12 cellular contexts compared by ENCODE assay signal in genomic region chr4:153535735-153536494, GRCh38.
DNase-seq lines count a peak whose midpoint lies in the region; TF ChIP-seq lines count a peak whose summit lies in the region.
"Had no signal": no experiment of that assay in that cellular context is flagged by ENCODE, and none has a peak within 500 bp of the region (broad histone marks: within the 10 kb centered on the region; RNA-seq: fewer than 3 reads in every experiment).

No MANE protein-coding gene starts in this region.

- no peak for TF ChIP-seq POLR2A in suprapubic skin (IDR thresholded peaks at IDR 0.05)

- H3K9me2 ChIP-seq in DOHH2 (replicated peaks; ENCODE audit: control insufficient read depth, low read length) = no peaks in the 10 kb centered on the region

- H3K4me1 ChIP-seq in DOHH2 (ENCODE audit: control insufficient read depth, low read length) (peaks cover 68% of the 10 kb centered on the region), mesenchymal stem cell (ENCODE audit: control insufficient read depth, insufficient read depth, low read depth, low read length) (no peaks in the 10 kb centered on the region), suprapubic skin (peaks cover 23% of the 10 kb centered on the region)

- no peak overlapping the region for H3K4ac ChIP-seq in mesenchymal stem cell (ENCODE audit: low read depth in 1 of 2, low read length in 2 of 2)

- no peak overlapping the region for H2AK5ac ChIP-seq in mesenchymal stem cell (ENCODE audit: low read length, severe bottlenecking)

- TF ChIP-seq EP300 in suprapubic skin (IDR thresholded peaks at IDR 0.05) = no peak

- H2BK15ac ChIP-seq in mesenchymal stem cell (ENCODE audit: low read depth, poor library complexity, severe bottlenecking) = peak overlapping the region; percentile 36

- no peak overlapping the region for H2BK120ac ChIP-seq in mesenchymal stem cell (ENCODE audit: low read depth, low read length)

- H2AFZ ChIP-seq in mesenchymal stem cell (ENCODE audit: low read depth, low read length) = no peak overlapping the region

- H3K79me2 ChIP-seq in DOHH2 (ENCODE audit: control insufficient read depth, low read length) = peaks cover 100% of the 10 kb centered on the region

- H3K27me3 ChIP-seq in DOHH2 (ENCODE audit: control insufficient read depth, low read length) (no peaks in the 10 kb centered on the region), mesenchymal stem cell (ENCODE audit: control insufficient read depth in 1 of 2, insufficient read depth in 1 of 2, low read length in 2 of 2) (no peaks in the 10 kb centered on the region), suprapubic skin (no peaks in the 10 kb centered on the region)
- H3K27me3 ChIP-seq: gastroesophageal sphincter had no signal

- peaks cover 21% of the 10 kb centered on the region for H3K79me1 ChIP-seq in mesenchymal stem cell (replicated peaks; ENCODE audit: low read length, poor library complexity, severe bottlenecking)

- H3K18ac ChIP-seq in mesenchymal stem cell (ENCODE audit: low read depth in 1 of 2, low read length in 2 of 2) = no peak overlapping the region

- no peak overlapping the region for H3K4me3 ChIP-seq in DOHH2 (ENCODE audit: low read length)
- no peak overlapping the region for H3K4me3 ChIP-seq in astrocyte of the spinal cord (ENCODE audit: low read depth, low read length)
- H3K4me3 ChIP-seq in mesenchymal stem cell (ENCODE audit: insufficient read depth in 1 of 2, low read depth in 1 of 2, low read length in 2 of 2) = no peak overlapping the region
- H3K4me3 ChIP-seq in suprapubic skin = no peak overlapping the region
- H3K4me3 ChIP-seq: gastroesophageal sphincter, SK-N-MC had no signal

- WGBS in mesenchymal stem cell = 19% methylated on average over 3 of the region's 7 CpGs
- 24% methylated on average over 7 of the region's 7 CpGs for WGBS in suprapubic skin

- TF ChIP-seq CTCF in DOHH2 (IDR thresholded peaks at IDR 0.05; ENCODE audit: low read depth, low read length, poor library complexity, severe bottlenecking) (peak; percentile 24), astrocyte of the spinal cord (IDR thresholded peaks at IDR 0.05; ENCODE audit: low read depth, low read length) (peak; percentile 2), suprapubic skin (IDR thresholded peaks at IDR 0.05) (no peak)

- in situ Hi-C loops in astrocyte of the spinal cord (cut with HindIII; ENCODE audit: low sequenced_read_pairs) = no loop called here

- H4K91ac ChIP-seq in mesenchymal stem cell (ENCODE audit: low read length) = no peak overlapping the region

- H2BK5ac ChIP-seq in mesenchymal stem cell (ENCODE audit: low read depth, low read length, poor library complexity, severe bottlenecking) = no peak overlapping the region

- peaks cover 59% of the 10 kb centered on the region for H3F3A ChIP-seq in DOHH2 (ENCODE audit: control insufficient read depth, insufficient read depth)

- peaks cover 77% of the 10 kb centered on the region for H4K20me1 ChIP-seq in DOHH2 (ENCODE audit: control insufficient read depth, insufficient read depth, low read depth, low read length)

- H3K23ac ChIP-seq in mesenchymal stem cell (ENCODE audit: low read length in 2 of 2) = no peak overlapping the region

- peak overlapping the region; percentile 61 for H3K9ac ChIP-seq in mesenchymal stem cell (ENCODE audit: low read length)

- peak overlapping the region; percentile 28; the same call in 1 of the 2 replicates for H3K27ac ChIP-seq in DOHH2 (ENCODE audit: low read depth, low read length)
- H3K27ac ChIP-seq in mesenchymal stem cell (ENCODE audit: low read length, poor library complexity, severe bottlenecking) = no peak overlapping the region
- no peak overlapping the region for H3K27ac ChIP-seq in suprapubic skin
- H3K27ac ChIP-seq: gastroesophageal sphincter, SK-N-MC had no signal

- no peak overlapping the region for H2BK12ac ChIP-seq in mesenchymal stem cell (ENCODE audit: low read length in 2 of 2)

- peak; percentile 6 for DNase-seq in HT-29 (ENCODE audit: low spot score)
- DNase-seq in astrocyte of the spinal cord (ENCODE audit: low read depth, low spot score) = no peak
- DNase-seq in mesenchymal stem cell = peak; percentile 57
- no peak for DNase-seq in suprapubic skin (ENCODE audit: low spot score in 2 of 2)
- no peak for DNase-seq in DMS114 treated with DMSO at 0.1 percent for 48 hours (lab: John Stamatoyannopoulos, UW; ENCODE audit: unreplicated experiment)
- no peak for DNase-seq in NCI-H510A treated with DMSO at 0.1 percent for 48 hours (lab: John Stamatoyannopoulos, UW)
- DNase-seq: activated naive CD4-positive, alpha-beta T cell treated with anti-CD3 and anti-CD28 coated beads, Interleukin-2, amount 50 U/mL, for 16 hours; GOT3; Kasumi-1 had no signal

- peak overlapping the region; percentile 66 for H4K8ac ChIP-seq in mesenchymal stem cell (ENCODE audit: low read length)

- no peak overlapping the region for H3K14ac ChIP-seq in mesenchymal stem cell (ENCODE audit: low read length in 2 of 2)

- no peaks in the 10 kb centered on the region for H3K9me3 ChIP-seq in DOHH2 (ENCODE audit: control insufficient read depth, insufficient read depth, low read length)
- H3K9me3 ChIP-seq in mesenchymal stem cell (ENCODE audit: control insufficient read depth, low read length) = no peaks in the 10 kb centered on the region
- H3K9me3 ChIP-seq in suprapubic skin = no peaks in the 10 kb centered on the region
- H3K9me3 ChIP-seq: gastroesophageal sphincter had no signal

- peaks cover 98% of the 10 kb centered on the region for H3K36me3 ChIP-seq in DOHH2 (ENCODE audit: control insufficient read depth, low read length)
- H3K36me3 ChIP-seq in mesenchymal stem cell (ENCODE audit: control insufficient read depth in 1 of 2, insufficient read depth in 2 of 2, low read depth in 1 of 2, low read length in 2 of 2) = no peaks in the 10 kb centered on the region
- H3K36me3 ChIP-seq in suprapubic skin = no peaks in the 10 kb centered on the region
- H3K36me3 ChIP-seq: gastroesophageal sphincter had no signal

- H3K4me2 ChIP-seq in DOHH2 (ENCODE audit: low read length) (peak overlapping the region; percentile 16; the same call in 1 of the 2 replicates), mesenchymal stem cell (ENCODE audit: low read length, poor library complexity, severe bottlenecking) (no peak overlapping the region)

Comparison
In these comparisons a context has a peak if more than half of its experiments do, and no peak if none do; other contexts are left out.
1. CTCF ChIP-seq: peak in DOHH2 (single experiment) and astrocyte of the spinal cord (single experiment); none in suprapubic skin (0 of 2).
2. DNase-seq: peak in HT-29 (single experiment) and mesenchymal stem cell (single experiment); none in astrocyte of the spinal cord (single experiment), suprapubic skin (0 of 2), DMS114 treated with DMSO at 0.1 percent for 48 hours (single experiment) and NCI-H510A treated with DMSO at 0.1 percent for 48 hours (single experiment).